Comparison of ENCODE assay signal across 1 cellular context in genomic region chr20:7985916-7986315, GRCh38.
TF ChIP-seq lines count a peak whose summit lies in the region.

No MANE protein-coding gene starts in this region.

TF ChIP-seq in endothelial cell of umbilical vein, 7 proteins besides CTCF, POLR2A, EP300 and RAD21 (continued from another document):
- TF ChIP-seq EZH2 (IDR thresholded peaks at IDR 0.05; ENCODE audit: borderline replicate concordance, low read depth, low read length, severe bottlenecking) = no peak
- TF ChIP-seq JUN (IDR thresholded peaks at IDR 0.05; ENCODE audit: borderline replicate concordance, insufficient read depth, insufficient read length, low read depth) = no peak
- no peak for TF ChIP-seq GATA2 (IDR thresholded peaks at IDR 0.05; ENCODE audit: insufficient read depth, insufficient read length, low read depth, low read length)
